In genomic region chr12:133130808-133131128, GRCh38 we compare ENCODE assay signal across 1 cellular context.
TF ChIP-seq lines count a peak whose summit lies in the region.

No MANE protein-coding gene starts in this region.

TF ChIP-seq in IMR-90, 13 proteins besides CTCF, POLR2A, EP300 and RAD21 (continued from another document):
- TF ChIP-seq ELK1 (IDR thresholded peaks at IDR 0.05; ENCODE audit: borderline replicate concordance, low read depth, low read length) (no peak), RFX5 (IDR thresholded peaks at IDR 0.05; ENCODE audit: low read depth, low read length) (no peak), RCOR1 (IDR thresholded peaks at IDR 0.05; ENCODE audit: insufficient replicate concordance, low read length) (no peak), CHD1 (IDR thresholded peaks at IDR 0.05; ENCODE audit: low read depth, low read length) (no peak; the same call in 1 of the 2 replicates), MAFK (IDR thresholded peaks at IDR 0.05; ENCODE audit: low read depth, low read length) (no peak), USF2 (IDR thresholded peaks at IDR 0.05; ENCODE audit: low read depth, low read length) (no peak), SMC3 (IDR thresholded peaks at IDR 0.05; ENCODE audit: low read depth, low read length) (no peak), FOS (IDR thresholded peaks at IDR 0.05; ENCODE audit: low read depth, low read length) (no peak)
